In genomic region chr2:27742571-27742970, GRCh38 we compare ENCODE assay signal across 19 cellular contexts. TPM values are rescaled to one million over a fixed set of nuclear protein-coding genes. Genes with fewer than 3 reads are reported as not detected.
DNase-seq lines count a peak whose midpoint lies in the region; ATAC-seq and TF ChIP-seq lines count a peak whose summit lies in the region.
"Had no signal": no experiment of that assay in that cellular context is flagged by ENCODE, and none has a peak within 500 bp of the region (broad histone marks: within the 10 kb centered on the region; RNA-seq: fewer than 3 reads in every experiment).

No MANE protein-coding gene starts in this region.

- no peak overlapping the region for H3K9ac ChIP-seq in BLaER1

- ATAC-seq in GM23338 (no peak), HG03520 (IDR thresholded peaks at IDR 0.05; ENCODE audit: unreplicated experiment) (no peak)
- ATAC-seq: A549; CD8-positive, alpha-beta T cell had no signal

- no peak overlapping the region for H3K27ac Mint-ChIP-seq in GM23338
- H3K27ac Mint-ChIP-seq: B cell; CD4-positive, alpha-beta T cell; CD8-positive, alpha-beta T cell had no signal

- peaks cover 24% of the 10 kb centered on the region for H3K4me1 ChIP-seq in BLaER1
- no peaks in the 10 kb centered on the region for H3K4me1 ChIP-seq in GM23338 (ENCODE audit: insufficient read depth)

- no peaks in the 10 kb centered on the region for H3K79me2 ChIP-seq in GM23338 (replicated peaks; ENCODE audit: insufficient read depth)

- H3K9me3 Mint-ChIP-seq in GM23338, result peaks cover 18% of the 10 kb centered on the region; the same call in 2 of the 3 replicates
- H3K9me3 Mint-ChIP-seq: CD4-positive, alpha-beta T cell; CD8-positive, alpha-beta T cell had no signal

- peaks cover 5% of the 10 kb centered on the region for H3K4me1 Mint-ChIP-seq in GM23338
- H3K4me1 Mint-ChIP-seq: B cell had no signal

- no peaks in the 10 kb centered on the region for H3F3A ChIP-seq in GM23338 (replicated peaks; ENCODE audit: low read depth)

- H3K9me3 ChIP-seq in BLaER1, result no peaks in the 10 kb centered on the region

- H3K36me3 ChIP-seq in BLaER1 (no peaks in the 10 kb centered on the region), GM23338 (ENCODE audit: insufficient read depth) (no peaks in the 10 kb centered on the region)

- peak overlapping the region; percentile 28; the same call in 1 of the 2 replicates for H2AFZ ChIP-seq in GM23338

- H3K4me2 ChIP-seq in BLaER1 (peak overlapping the region; percentile 23), GM23338 (no peak overlapping the region)
- H3K4me2 ChIP-seq: A549 had no signal

- H3K27me3 ChIP-seq in BLaER1, result no peaks in the 10 kb centered on the region
- H3K27me3 ChIP-seq in GM23338 (ENCODE audit: insufficient read depth), result no peaks in the 10 kb centered on the region

- peaks cover 2% of the 10 kb centered on the region; the same call in 2 of the 3 replicates for H3K36me3 Mint-ChIP-seq in GM23338 (ENCODE audit: low read depth)
- H3K36me3 Mint-ChIP-seq: CD8-positive, alpha-beta T cell had no signal

- peak; percentile 37 for DNase-seq in activated CD8-positive, alpha-beta memory T cell treated with anti-CD3 and anti-CD28 coated beads for 24 hours
- DNase-seq in activated CD8-positive, alpha-beta memory T cell treated with anti-CD3 and anti-CD28 coated beads, Interleukin-2, amount 50 U/mL, for 48 hours, result no peak
- no peak for DNase-seq in GM23338 (ENCODE audit: low spot score)
- DNase-seq in mesenteric fat pad (ENCODE audit: low spot score), result peak; percentile 69
- DNase-seq in H4 (ENCODE audit: low spot score), result no peak
- DNase-seq in NK-92 treated with Interleukin-12 subunit alpha and Interleukin-12 subunit beta, amount 100 ng/mL, for 24 hours (lab: John Stamatoyannopoulos, UW), result no peak
- DNase-seq: AML-193; Caco-2; Calu3; CD4-positive, alpha-beta T cell; CD8-positive, alpha-beta T cell; DMS79 treated with DMSO at 0.1 percent for 48 hours; GF-D8 had no signal

- 0 out of 2 replicates have a peak, but pooled peaks cover 3% of the 10 kb centered on the region for H3K9me2 ChIP-seq in GM23338 (ENCODE audit: insufficient read depth)

- no peak for TF ChIP-seq CTCF in GM23338 (conservative IDR thresholded peaks at IDR 0.05; ENCODE audit: low read depth in 2 of 2)

- no peaks in the 10 kb centered on the region for H3K27me3 Mint-ChIP-seq in GM23338 (ENCODE audit: insufficient read depth, low read depth, poor library complexity)
- H3K27me3 Mint-ChIP-seq: CD4-positive, alpha-beta T cell had no signal

- no peak overlapping the region for H3K27ac ChIP-seq in BLaER1
- no peak overlapping the region for H3K27ac ChIP-seq in GM23338 (ENCODE audit: low read depth)
- H3K27ac ChIP-seq: 22Rv1, A549, C4-2B had no signal

- H4K20me1 ChIP-seq in BLaER1, result no peaks in the 10 kb centered on the region
- no peaks in the 10 kb centered on the region for H4K20me1 ChIP-seq in GM23338 (replicated peaks; ENCODE audit: insufficient read depth)

- H3K4me3 Mint-ChIP-seq in GM23338, result no peak overlapping the region
- H3K4me3 Mint-ChIP-seq: B cell; CD4-positive, alpha-beta T cell; CD8-positive, alpha-beta T cell had no signal

- no peak overlapping the region for H3K4me3 ChIP-seq in BLaER1
- H3K4me3 ChIP-seq in GM23338, result no peak overlapping the region
- H3K4me3 ChIP-seq: A549 had no signal

TF ChIP-seq in GM23338, 12 proteins besides CTCF, POLR2A, EP300 and RAD21:
- TF ChIP-seq JUNB (IDR thresholded peaks at IDR 0.05; ENCODE audit: unreplicated experiment), result no peak
- TF ChIP-seq ZNF462 (CRISPR knock-in tag; IDR thresholded peaks at IDR 0.05), result no peak
- TF ChIP-seq NANOG (IDR thresholded peaks at IDR 0.05; ENCODE audit: borderline replicate concordance), result no peak
- no peak for TF ChIP-seq REST (IDR thresholded peaks at IDR 0.05; ENCODE audit: unreplicated experiment)

RNA-seq across cellular contexts. Expression of gene MRPL33, which starts 28.9 kb away (rescaled TPM):
- 80.5 and 83.9 TPM in 2 replicates for total RNA-seq in GM23338 (2014; rRNA removed; shearing (Covaris generic))
- 292 and 310 TPM in 2 replicates for polyA plus RNA-seq in GM23338 (2016; fragmentation: Nextera tagmentation; extraction: Ambion mirVana)
- 71.1 TPM for total RNA-seq in mesenteric fat pad
- total RNA-seq in H4 (2014; rRNA removed; shearing (Covaris generic)), result 99.6 and 124 TPM in 2 replicates

Comparison
In these comparisons a context has a peak if more than half of its experiments do, and no peak if none do; other contexts are left out.
1. DNase-seq: peak in activated CD8-positive, alpha-beta memory T cell treated with anti-CD3 and anti-CD28 coated beads for 24 hours (single experiment) and mesenteric fat pad (single experiment); none in activated CD8-positive, alpha-beta memory T cell treated with anti-CD3 and anti-CD28 coated beads, Interleukin-2, amount 50 U/mL, for 48 hours (single experiment), GM23338 (single experiment), H4 (single experiment) and NK-92 treated with Interleukin-12 subunit alpha and Interleukin-12 subunit beta, amount 100 ng/mL, for 24 hours (single experiment).